In the genomic region with DNA sequence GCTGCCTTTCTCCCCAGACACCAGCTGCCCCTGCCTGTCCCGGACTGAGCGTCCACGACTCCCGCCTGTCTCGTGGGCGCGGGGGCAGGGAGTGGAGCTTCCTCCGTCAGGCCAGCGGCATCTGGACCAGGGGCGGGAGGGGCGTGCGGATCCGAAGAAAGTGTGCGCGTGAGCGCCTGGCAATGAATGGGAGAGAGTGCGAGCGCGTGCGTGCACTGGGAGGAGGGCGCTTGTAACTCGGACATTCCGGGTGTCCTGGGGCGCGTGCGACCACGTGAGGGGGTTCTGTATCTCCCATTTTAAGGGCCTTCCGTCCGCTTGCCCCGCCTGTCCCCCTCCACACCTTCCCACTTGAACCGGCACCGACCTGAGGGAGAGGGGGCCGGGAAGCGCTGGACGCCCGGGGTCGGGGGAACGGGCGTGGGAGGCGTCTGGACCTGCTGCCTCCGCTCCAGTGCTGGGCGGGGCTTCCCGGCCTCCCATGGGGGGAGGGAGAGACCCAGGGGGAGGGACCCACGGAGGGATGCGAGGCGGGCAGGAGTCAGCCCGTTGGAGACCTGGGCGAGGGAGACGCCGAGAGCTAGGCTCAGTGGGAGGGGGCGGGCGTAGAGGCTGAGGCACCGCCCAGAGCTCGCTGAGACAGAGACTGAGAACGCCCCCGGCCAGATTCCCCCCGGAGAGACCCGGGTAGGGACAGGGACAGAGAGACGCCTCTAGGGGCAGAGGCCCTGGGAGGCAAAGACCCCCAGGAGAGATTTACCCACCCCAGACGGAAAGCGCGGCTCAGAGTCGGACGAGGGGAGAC, we compare ENCODE assay signal across 9 cellular contexts. TPM values are rescaled to one million over a fixed set of nuclear protein-coding genes. Genes with fewer than 3 reads are reported as not detected.
DNase-seq lines count a peak whose midpoint lies in the region; ATAC-seq, FAIRE-seq and TF ChIP-seq lines count a peak whose summit lies in the region.
"Had no signal": no experiment of that assay in that cellular context is flagged by ENCODE, and none has a peak within 500 bp of the region (broad histone marks: within the 10 kb centered on the region; RNA-seq: fewer than 3 reads in every experiment).

A gene with protein sequence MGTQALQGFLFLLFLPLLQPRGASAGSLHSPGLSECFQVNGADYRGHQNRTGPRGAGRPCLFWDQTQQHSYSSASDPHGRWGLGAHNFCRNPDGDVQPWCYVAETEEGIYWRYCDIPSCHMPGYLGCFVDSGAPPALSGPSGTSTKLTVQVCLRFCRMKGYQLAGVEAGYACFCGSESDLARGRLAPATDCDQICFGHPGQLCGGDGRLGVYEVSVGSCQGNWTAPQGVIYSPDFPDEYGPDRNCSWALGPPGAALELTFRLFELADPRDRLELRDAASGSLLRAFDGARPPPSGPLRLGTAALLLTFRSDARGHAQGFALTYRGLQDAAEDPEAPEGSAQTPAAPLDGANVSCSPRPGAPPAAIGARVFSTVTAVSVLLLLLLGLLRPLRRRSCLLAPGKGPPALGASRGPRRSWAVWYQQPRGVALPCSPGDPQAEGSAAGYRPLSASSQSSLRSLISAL (plus strand): TSS at position 665 of the 805 bp plus-strand sequence. CDS start 246 bp downstream, outside the sequence.

- H3K36me3 ChIP-seq in OCI-LY3 (replicated peaks; ENCODE audit: low read depth, low read length) (peaks cover 9% of the 10 kb centered on the region), ascending aorta (no peaks in the 10 kb centered on the region), mesenchymal stem cell (ENCODE audit: control insufficient read depth in 1 of 2, insufficient read depth in 2 of 2, low read depth in 1 of 2, low read length in 2 of 2) (peaks cover 0 to 5% of the 10 kb centered on the region in 2 experiments)

- H2BK5ac ChIP-seq in mesenchymal stem cell (ENCODE audit: low read depth, low read length, poor library complexity, severe bottlenecking) = no peak within 1 kb of the TSS

- no peak within 1 kb of the TSS for H2BK120ac ChIP-seq in mesenchymal stem cell (ENCODE audit: low read depth, low read length)

- ATAC-seq in GM21576 (IDR thresholded peaks at IDR 0.05; ENCODE audit: unreplicated experiment) (no peak), GM21528 (IDR thresholded peaks at IDR 0.05; ENCODE audit: low FRiP score, unreplicated experiment) (no peak)

- no peaks in the 10 kb centered on the region for H3K9me3 ChIP-seq in OCI-LY3 (ENCODE audit: insufficient read depth, low read length)
- H3K9me3 ChIP-seq in ascending aorta = no peaks in the 10 kb centered on the region
- H3K9me3 ChIP-seq in mesenchymal stem cell (ENCODE audit: control insufficient read depth, low read length) = no peaks in the 10 kb centered on the region

- H3K27ac ChIP-seq in OCI-LY3 (ENCODE audit: low read length) (peak within 1 kb of the TSS; percentile 88), ascending aorta (no peak within 1 kb of the TSS), mesenchymal stem cell (ENCODE audit: low read length, poor library complexity, severe bottlenecking) (no peak within 1 kb of the TSS)

- H2AFZ ChIP-seq in OCI-LY3 (ENCODE audit: low read depth, low read length) (no peak within 1 kb of the TSS), mesenchymal stem cell (ENCODE audit: low read depth, low read length) (no peak within 1 kb of the TSS)

- H3K4me2 ChIP-seq in OCI-LY3 (ENCODE audit: low read length) (peak within 1 kb of the TSS; percentile 97), mesenchymal stem cell (ENCODE audit: low read length, poor library complexity, severe bottlenecking) (peak within 1 kb of the TSS; percentile 70)

- peaks cover 25% of the 10 kb centered on the region for H3K79me2 ChIP-seq in OCI-LY3 (ENCODE audit: low read length)

- no peak within 1 kb of the TSS for H4K91ac ChIP-seq in mesenchymal stem cell (ENCODE audit: low read length)

- peaks cover 10% of the 10 kb centered on the region for H4K20me1 ChIP-seq in OCI-LY3 (ENCODE audit: insufficient read depth, low read length)

- H4K8ac ChIP-seq in mesenchymal stem cell (ENCODE audit: low read length) = no peak within 1 kb of the TSS

- no peak within 1 kb of the TSS for H3K18ac ChIP-seq in mesenchymal stem cell (ENCODE audit: low read depth in 1 of 2, low read length in 2 of 2)

- peak within 1 kb of the TSS; percentile 91 for H3K4me3 ChIP-seq in OCI-LY3 (ENCODE audit: low read length)
- peak within 1 kb of the TSS; percentile 45 to 51 for H3K4me3 ChIP-seq in ascending aorta
- peak within 1 kb of the TSS; percentile 46 to 51 for H3K4me3 ChIP-seq in mesenchymal stem cell (ENCODE audit: insufficient read depth in 1 of 2, low read depth in 1 of 2, low read length in 2 of 2)

- peak within 1 kb of the TSS in 1 of 2 experiments; percentile 80 for H3K23ac ChIP-seq in mesenchymal stem cell (ENCODE audit: low read length in 2 of 2)

- H3K9ac ChIP-seq in OCI-LY3 (ENCODE audit: low read length) = peak within 1 kb of the TSS; percentile 98
- H3K9ac ChIP-seq in mesenchymal stem cell (ENCODE audit: low read length) = no peak within 1 kb of the TSS

- peak; percentile 67 for DNase-seq in CD1c-positive myeloid dendritic cell (ENCODE audit: extremely low spot score)
- DNase-seq in H4 (ENCODE audit: low spot score) = peak; percentile 71
- DNase-seq in ascending aorta (ENCODE audit: low spot score in 2 of 2) = no peak
- peak; percentile 45 for DNase-seq in mesenchymal stem cell
- DNase-seq in urothelium cell line (ENCODE audit: low spot score) = peak; percentile 92

- peak; percentile 41 for TF ChIP-seq CTCF in OCI-LY3 (IDR thresholded peaks at IDR 0.05; ENCODE audit: low read depth, low read length)
- no peak for TF ChIP-seq CTCF in ascending aorta (IDR thresholded peaks at IDR 0.05)

- H2BK12ac ChIP-seq in mesenchymal stem cell (ENCODE audit: low read length in 2 of 2) = no peak within 1 kb of the TSS

- FAIRE-seq in urothelium cell line (lab: Jason Lieb, UNC) = peak; percentile 27

- peaks cover 53% of the 10 kb centered on the region for H3K4me1 ChIP-seq in OCI-LY3 (ENCODE audit: low read length)
- peaks cover 31 to 32% of the 10 kb centered on the region in 2 donors for H3K4me1 ChIP-seq in ascending aorta
- peaks cover 34% of the 10 kb centered on the region for H3K4me1 ChIP-seq in mesenchymal stem cell (ENCODE audit: control insufficient read depth, insufficient read depth, low read depth, low read length)

- H3K27me3 ChIP-seq in OCI-LY3 (ENCODE audit: low read depth, low read length) (no peaks in the 10 kb centered on the region), ascending aorta (peaks cover 60% of the 10 kb centered on the region), mesenchymal stem cell (ENCODE audit: control insufficient read depth in 1 of 2, insufficient read depth in 1 of 2, low read length in 2 of 2) (peaks cover 65 to 88% of the 10 kb centered on the region in 2 experiments)

- intact Hi-C loops in ascending aorta (cut with DNase I) = no loop called here

- WGBS in mesenchymal stem cell = 1% methylated on average over 46 of the region's 64 CpGs

- H3K14ac ChIP-seq in mesenchymal stem cell (ENCODE audit: low read length in 2 of 2) = no peak within 1 kb of the TSS

- H2AK5ac ChIP-seq in mesenchymal stem cell (ENCODE audit: low read length, severe bottlenecking) = no peak within 1 kb of the TSS

- no peaks in the 10 kb centered on the region for H3K79me1 ChIP-seq in mesenchymal stem cell (replicated peaks; ENCODE audit: low read length, poor library complexity, severe bottlenecking)

- no peak within 1 kb of the TSS for H2BK15ac ChIP-seq in mesenchymal stem cell (ENCODE audit: low read depth, poor library complexity, severe bottlenecking)

- H3K4ac ChIP-seq in mesenchymal stem cell (ENCODE audit: low read depth in 1 of 2, low read length in 2 of 2) = no peak within 1 kb of the TSS

RNA-seq across cellular contexts. Expression of the gene that starts here (rescaled TPM):
- 6.0 and 11.0 TPM in 2 replicates for total RNA-seq in H4 (2014; rRNA removed; shearing (Covaris generic))
- total RNA-seq in ascending aorta = not detected
- not detected for polyA plus RNA-seq in mesenchymal stem cell (2013, experiment 1 of 2)
- 0.01 TPM for polyA plus RNA-seq in mesenchymal stem cell (2013, experiment 2 of 2)
- total RNA-seq: pulmonary artery endothelial cell had no signal

Comparison
In these comparisons a context has a peak if more than half of its experiments do, and no peak if none do; other contexts are left out.
1. DNase-seq: peak in CD1c-positive myeloid dendritic cell (single experiment), H4 (single experiment), mesenchymal stem cell (single experiment) and urothelium cell line (single experiment); none in ascending aorta (0 of 2).
2. Peak in every context shown above with its lines, with median percentiles within 50 percentile points of each other: H3K4me3 ChIP-seq.